36 cellular contexts compared by ENCODE assay signal in the genomic region with DNA sequence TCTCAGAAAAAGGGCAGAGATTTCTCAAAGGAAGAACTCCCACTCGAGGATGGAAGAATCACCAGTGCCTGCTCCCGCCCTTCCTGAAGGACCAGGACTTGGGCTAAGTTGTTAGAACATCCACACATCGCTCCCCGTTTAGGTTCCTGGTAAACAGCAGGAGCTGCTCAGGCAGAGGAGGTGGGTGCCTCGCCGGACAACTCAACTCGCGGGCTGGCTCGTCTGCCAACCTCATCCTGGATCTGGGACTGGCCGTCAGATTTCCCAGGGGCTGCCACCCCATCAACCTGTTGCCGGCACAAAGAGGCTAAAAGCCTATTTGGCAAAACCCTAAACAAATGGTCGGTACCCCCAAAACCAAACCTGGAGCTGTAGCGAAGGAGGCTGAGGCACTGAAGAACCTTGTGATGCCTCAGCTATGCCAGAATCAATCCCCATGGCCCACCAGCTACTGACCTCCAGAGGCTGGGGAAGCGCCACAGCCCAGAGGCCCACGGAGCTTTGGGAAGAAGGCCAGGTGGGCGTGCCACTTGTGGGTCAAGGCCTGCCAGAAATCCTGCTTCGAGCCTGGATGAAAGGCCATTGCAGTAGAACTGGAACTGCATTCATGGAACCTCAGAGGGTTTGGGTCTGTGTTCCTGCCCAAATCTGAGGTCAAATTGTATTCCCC. TPM values are rescaled to one million over a fixed set of nuclear protein-coding genes. Genes with fewer than 3 reads are reported as not detected.
"Had no signal": no experiment of that assay in that cellular context is flagged by ENCODE, and none has a peak within 500 bp of the region (broad histone marks: within the 10 kb centered on the region; RNA-seq: fewer than 3 reads in every experiment).

No MANE protein-coding gene starts in this region.

- DNase-seq: activated CD4-positive, alpha-beta memory T cell treated with anti-CD3 and anti-CD28 coated beads for 36 hours; activated CD4-positive, alpha-beta T cell treated with anti-CD3 and anti-CD28 coated beads for 36 hours; activated CD4-positive, alpha-beta T cell treated with anti-CD3 and anti-CD28 coated beads, Interleukin-2, amount 10 ng/mL, durations not matched to agents 24 days and 14 days; activated CD4-positive, CD25-positive, alpha-beta regulatory T cell; activated CD4-positive, CD25-positive, alpha-beta regulatory T cell treated with anti-CD3 and anti-CD28 coated beads, Interleukin-2, amount 50 U/mL, for 72 hours; activated CD8-positive, alpha-beta memory T cell treated with anti-CD3 and anti-CD28 coated beads, Interleukin-2, amount 10 ng/mL, durations not matched to agents 7 days and 5 days; activated CD8-positive, alpha-beta memory T cell treated with anti-CD3 and anti-CD28 coated beads, Interleukin-2, amount 50 U/mL, for 4 hours; activated CD8-positive, alpha-beta T cell treated with anti-CD3 and anti-CD28 coated beads, Interleukin-2, amount 10 ng/mL, durations not matched to agents 7 days and 5 days; activated effector memory CD4-positive, alpha-beta T cell treated with anti-CD3 and anti-CD28 coated beads, Interleukin-2, amount 50 U/mL, for 16 hours; activated naive CD4-positive, alpha-beta T cell treated with anti-CD3 and anti-CD28 coated beads for 36 hours; activated naive CD8-positive, alpha-beta T cell treated with anti-CD3 and anti-CD28 coated beads for 36 hours; activated naive CD8-positive, alpha-beta T cell treated with anti-CD3 and anti-CD28 coated beads, Interleukin-2, amount 50 U/mL, for 24 hours; activated T-cell treated with anti-CD3 and anti-CD28 coated beads, Interleukin-2, amount 50 U/mL, for 1 hour; activated T-cell treated with anti-CD3 and anti-CD28 coated beads, Interleukin-2, amount 50 U/mL, for 48 hours; adrenal gland; aorta; body of pancreas; caudate nucleus; effector memory CD4-positive, alpha-beta T cell; erythroblast; foreskin keratinocyte; gastrocnemius medialis; glutamatergic neuron; SW 1271; T-helper 1 cell; T-helper 17 cell; T1000; WERI-Rb-1 had no signal

- H3K27me3 Mint-ChIP-seq: activated CD4-positive, alpha-beta memory T cell treated with anti-CD3 and anti-CD28 coated beads for 36 hours; activated CD4-positive, alpha-beta T cell treated with anti-CD3 and anti-CD28 coated beads for 36 hours; activated CD4-positive, alpha-beta T cell treated with anti-CD3 and anti-CD28 coated beads, Interleukin-2, amount 10 ng/mL, durations not matched to agents 24 days and 14 days; activated CD8-positive, alpha-beta memory T cell treated with anti-CD3 and anti-CD28 coated beads, Interleukin-2, amount 10 ng/mL, durations not matched to agents 7 days and 5 days; activated naive CD4-positive, alpha-beta T cell treated with anti-CD3 and anti-CD28 coated beads, Interleukin-2, amount 50 U/mL, for 24 hours; activated naive CD8-positive, alpha-beta T cell treated with anti-CD3 and anti-CD28 coated beads for 36 hours; dendritic cell treated with granulocyte-macrophage colony-stimulating factor and Interleukin-4, amounts not matched to agents 40 ng/mL and 50 ng/mL, for 4 days had no signal

- H3K4me3 Mint-ChIP-seq: activated CD4-positive, alpha-beta memory T cell treated with anti-CD3 and anti-CD28 coated beads for 36 hours; activated CD4-positive, alpha-beta T cell treated with anti-CD3 and anti-CD28 coated beads for 36 hours; activated CD4-positive, alpha-beta T cell treated with anti-CD3 and anti-CD28 coated beads, Interleukin-2, amount 10 ng/mL, durations not matched to agents 24 days and 14 days; activated CD8-positive, alpha-beta memory T cell treated with anti-CD3 and anti-CD28 coated beads, Interleukin-2, amount 10 ng/mL, durations not matched to agents 7 days and 5 days; activated CD8-positive, alpha-beta T cell treated with anti-CD3 and anti-CD28 coated beads, Interleukin-2, amount 10 ng/mL, durations not matched to agents 7 days and 5 days; activated naive CD4-positive, alpha-beta T cell treated with anti-CD3 and anti-CD28 coated beads for 36 hours; activated naive CD4-positive, alpha-beta T cell treated with anti-CD3 and anti-CD28 coated beads, Interleukin-2, amount 50 U/mL, for 24 hours; activated naive CD8-positive, alpha-beta T cell treated with anti-CD3 and anti-CD28 coated beads for 36 hours; activated naive CD8-positive, alpha-beta T cell treated with anti-CD3 and anti-CD28 coated beads, Interleukin-2, amount 50 U/mL, for 24 hours; activated T-helper 1 cell treated with anti-CD3 and anti-CD28 coated beads, Interleukin-12 subunit alpha, Interleukin-12 subunit beta, Interleukin-2, Interleukin-4 antibody, amounts not matched to agents 30 ng/mL and 10 ng/mL and 1 ng/mL, durations not matched to agents 14 hours and 24 hours and 36 hours; dendritic cell treated with granulocyte-macrophage colony-stimulating factor and Interleukin-4, amounts not matched to agents 40 ng/mL and 50 ng/mL, for 4 days; T-helper 17 cell; T-helper 2 cell treated with Interferon-gamma antibody and Interleukin-4, amounts not matched to agents 5 μg/mL and 100 μg/mL, for 36 hours had no signal

- H3K9me3 ChIP-seq: adrenal gland, body of pancreas, gastrocnemius medialis had no signal

- H3K27ac ChIP-seq: adrenal gland, body of pancreas, coronary artery, esophagus muscularis mucosa, foreskin keratinocyte, gastrocnemius medialis, WERI-Rb-1 had no signal

- H3K4me1 ChIP-seq: adrenal gland, body of pancreas, esophagus muscularis mucosa, foreskin keratinocyte, gastrocnemius medialis had no signal

- H3K36me3 Mint-ChIP-seq: activated CD4-positive, alpha-beta memory T cell treated with anti-CD3 and anti-CD28 coated beads for 36 hours; activated CD8-positive, alpha-beta memory T cell treated with anti-CD3 and anti-CD28 coated beads, Interleukin-2, amount 10 ng/mL, durations not matched to agents 7 days and 5 days; activated naive CD4-positive, alpha-beta T cell treated with anti-CD3 and anti-CD28 coated beads, Interleukin-2, amount 50 U/mL, for 24 hours; activated naive CD8-positive, alpha-beta T cell treated with anti-CD3 and anti-CD28 coated beads for 36 hours had no signal

- H3K4me1 Mint-ChIP-seq: activated CD4-positive, alpha-beta T cell treated with anti-CD3 and anti-CD28 coated beads for 36 hours; activated CD4-positive, alpha-beta T cell treated with anti-CD3 and anti-CD28 coated beads, Interleukin-2, amount 10 ng/mL, durations not matched to agents 24 days and 14 days; activated CD8-positive, alpha-beta memory T cell treated with anti-CD3 and anti-CD28 coated beads, Interleukin-2, amount 10 ng/mL, durations not matched to agents 7 days and 5 days; activated naive CD4-positive, alpha-beta T cell treated with anti-CD3 and anti-CD28 coated beads, Interleukin-2, amount 50 U/mL, for 24 hours; activated naive CD8-positive, alpha-beta T cell treated with anti-CD3 and anti-CD28 coated beads for 36 hours; activated naive CD8-positive, alpha-beta T cell treated with anti-CD3 and anti-CD28 coated beads, Interleukin-2, amount 50 U/mL, for 24 hours; T-helper 17 cell had no signal

- H3K27me3 ChIP-seq: adrenal gland, body of pancreas, foreskin keratinocyte, gastrocnemius medialis had no signal

- H3K9me3 Mint-ChIP-seq: activated naive CD8-positive, alpha-beta T cell treated with anti-CD3 and anti-CD28 coated beads for 36 hours had no signal

- H3K4me3 ChIP-seq: adrenal gland, body of pancreas, coronary artery, dorsolateral prefrontal cortex, esophagus muscularis mucosa, gastrocnemius medialis had no signal

- H3K27ac Mint-ChIP-seq: activated CD4-positive, alpha-beta memory T cell treated with anti-CD3 and anti-CD28 coated beads for 36 hours; activated CD4-positive, alpha-beta T cell treated with anti-CD3 and anti-CD28 coated beads for 36 hours; activated CD4-positive, alpha-beta T cell treated with anti-CD3 and anti-CD28 coated beads, Interleukin-2, amount 10 ng/mL, durations not matched to agents 24 days and 14 days; activated CD8-positive, alpha-beta memory T cell treated with anti-CD3 and anti-CD28 coated beads, Interleukin-2, amount 10 ng/mL, durations not matched to agents 7 days and 5 days; activated CD8-positive, alpha-beta T cell treated with anti-CD3 and anti-CD28 coated beads, Interleukin-2, amount 10 ng/mL, durations not matched to agents 7 days and 5 days; activated naive CD4-positive, alpha-beta T cell treated with anti-CD3 and anti-CD28 coated beads for 36 hours; activated naive CD4-positive, alpha-beta T cell treated with anti-CD3 and anti-CD28 coated beads, Interleukin-2, amount 50 U/mL, for 24 hours; activated naive CD8-positive, alpha-beta T cell treated with anti-CD3 and anti-CD28 coated beads for 36 hours; activated naive CD8-positive, alpha-beta T cell treated with anti-CD3 and anti-CD28 coated beads, Interleukin-2, amount 50 U/mL, for 24 hours; activated T-helper 1 cell treated with anti-CD3 and anti-CD28 coated beads, Interleukin-12 subunit alpha, Interleukin-12 subunit beta, Interleukin-2, Interleukin-4 antibody, amounts not matched to agents 30 ng/mL and 10 ng/mL and 1 ng/mL, durations not matched to agents 14 hours and 24 hours and 36 hours; activated T-helper 2 cell treated with anti-CD3 and anti-CD28 coated beads, Interferon-gamma antibody, Interleukin-2, Interleukin-4, amounts not matched to agents 10 μg/mL and 5 μg/mL and 100 μg/mL, durations not matched to agents 14 hours and 24 hours and 36 hours; dendritic cell treated with granulocyte-macrophage colony-stimulating factor and Interleukin-4, amounts not matched to agents 40 ng/mL and 50 ng/mL, for 4 days; T-helper 17 cell; T-helper 2 cell treated with Interferon-gamma antibody and Interleukin-4, amounts not matched to agents 5 μg/mL and 100 μg/mL, for 36 hours had no signal

- H3K36me3 ChIP-seq: adrenal gland, esophagus muscularis mucosa, gastrocnemius medialis, WERI-Rb-1 had no signal

RNA-seq across cellular contexts. Expression of a gene that starts 42.9 kb away (rescaled TPM):
- polyA plus RNA-seq: aorta, foreskin keratinocyte had no signal
